21 cellular contexts compared by ENCODE assay signal in genomic region chr14:89479802-89480201, GRCh38.
A peak's percentile ranks its signal among the peaks of the same experiment; 100 is the strongest.
DNase-seq lines count a peak whose midpoint lies in the region; ATAC-seq and TF ChIP-seq lines count a peak whose summit lies in the region.
"Had no signal": no experiment of that assay in that cellular context is flagged by ENCODE, and none has a peak within 500 bp of the region (broad histone marks: within the 10 kb centered on the region; RNA-seq: fewer than 3 reads in every experiment).

No MANE protein-coding gene starts in this region.

- CTCF ChIA-PET in RWPE1 (lab: Yijun Ruan, JAX) (no interaction called here), OCI-LY7 (lab: Charles Lee; ENCODE audit: unreplicated experiment) (no interaction called here)

- no peaks in the 10 kb centered on the region for H4K20me1 ChIP-seq in fibroblast of lung (ENCODE audit: control insufficient read depth, extremely low read depth, insufficient read depth, low read length)
- H4K20me1 ChIP-seq in OCI-LY7 (ENCODE audit: insufficient read depth, low read length) = no peaks in the 10 kb centered on the region

- H3K27ac ChIP-seq in RWPE1 (peak overlapping the region; percentile 71), fibroblast of lung (ENCODE audit: insufficient read depth, low read length) (no peak overlapping the region), subcutaneous abdominal adipose tissue (ENCODE audit: low read depth, low read length) (peak overlapping the region; percentile 89), OCI-LY7 (ENCODE audit: low read depth, low read length, poor library complexity, severe bottlenecking) (no peak overlapping the region)
- H3K27ac ChIP-seq: SJSA1 had no signal

- ATAC-seq in activated naive CD8-positive, alpha-beta T cell treated with anti-CD3 and anti-CD28 coated beads, Interleukin-2, amount 50 U/mL, for 24 hours = no peak
- no peak for ATAC-seq in HG02610 (IDR thresholded peaks at IDR 0.05; ENCODE audit: unreplicated experiment)
- ATAC-seq: activated T-helper 17 cell treated with anti-CD3 and anti-CD28 coated beads, Interleukin-2, amount 50 U/mL, for 72 hours; HepG2 had no signal

- H3K9me3 ChIP-seq in fibroblast of lung (ENCODE audit: control insufficient read depth, insufficient read depth, low read depth, low read length) (no peaks in the 10 kb centered on the region), subcutaneous abdominal adipose tissue (ENCODE audit: control insufficient read depth in 5 of 5, low read length in 5 of 5) (no peaks in the 10 kb centered on the region), OCI-LY7 (ENCODE audit: low read length) (no peaks in the 10 kb centered on the region)
- H3K9me3 ChIP-seq: SJSA1 had no signal

- H3K27me3 ChIP-seq in fibroblast of lung (ENCODE audit: control insufficient read depth, insufficient read depth, low read length) = no peaks in the 10 kb centered on the region
- H3K27me3 ChIP-seq in subcutaneous abdominal adipose tissue (ENCODE audit: control insufficient read depth in 5 of 5, insufficient read depth in 4 of 5, low read length in 5 of 5) = no peaks in the 10 kb centered on the region
- H3K27me3 ChIP-seq: SJSA1 had no signal

- no peaks in the 10 kb centered on the region for H3K9me2 ChIP-seq in OCI-LY7 (ENCODE audit: insufficient read depth, low read length)

- no peak overlapping the region for H3K9ac ChIP-seq in fibroblast of lung (ENCODE audit: insufficient read depth, low read length)
- H3K9ac ChIP-seq in subcutaneous abdominal adipose tissue (ENCODE audit: low read length in 5 of 5) = no peak overlapping the region

- H3K36me3 ChIP-seq in fibroblast of lung (ENCODE audit: control insufficient read depth, insufficient read depth, low read length) = no peaks in the 10 kb centered on the region
- peaks cover 0 to 3% (median 0%) of the 10 kb centered on the region in 5 donors for H3K36me3 ChIP-seq in subcutaneous abdominal adipose tissue (ENCODE audit: control insufficient read depth in 5 of 5, insufficient read depth in 5 of 5, low read length in 5 of 5)
- H3K36me3 ChIP-seq in OCI-LY7 (ENCODE audit: insufficient read depth, low read length) = no peaks in the 10 kb centered on the region
- H3K36me3 ChIP-seq: SJSA1 had no signal

- no peak for DNase-seq in activated naive CD8-positive, alpha-beta T cell treated with anti-CD3 and anti-CD28 coated beads, Interleukin-2, amount 50 U/mL, for 24 hours
- DNase-seq in RWPE1 (ENCODE audit: low spot score) (peak; percentile 66), fibroblast of lung (ENCODE audit: low read depth in 2 of 2) (peak; percentile 9 to 55), hypothalamus (lab: John Stamatoyannopoulos, UW) (no peak), OCI-LY7 (ENCODE audit: low spot score) (no peak)
- DNase-seq: activated CD4-positive, CD25-positive, alpha-beta regulatory T cell treated with anti-CD3 and anti-CD28 coated beads, Interleukin-2, amount 50 U/mL, for 72 hours; C1 segment of cervical spinal cord; central memory CD4-positive, alpha-beta T cell; DMS53; effector memory CD4-positive, alpha-beta T cell; hippocampal formation; midbrain; NCI-H1930; NCI-H510A had no signal

- TF ChIP-seq CTCF in RWPE1 (conservative IDR thresholded peaks at IDR 0.05; ENCODE audit: low read depth) (no peak), fibroblast of lung (conservative IDR thresholded peaks at IDR 0.05 in 1 of 2, IDR thresholded peaks at IDR 0.05 in 1 of 2; ENCODE audit: low read depth in 1 of 2, low read length in 2 of 2) (no peak), OCI-LY7 (conservative IDR thresholded peaks at IDR 0.05; ENCODE audit: low read length) (no peak)

- peak overlapping the region; percentile 8 for H3K27ac Mint-ChIP-seq in activated naive CD8-positive, alpha-beta T cell
- H3K27ac Mint-ChIP-seq in activated naive CD8-positive, alpha-beta T cell treated with anti-CD3 and anti-CD28 coated beads, Interleukin-2, amount 50 U/mL, for 24 hours = no peak overlapping the region
- H3K27ac Mint-ChIP-seq: activated T-helper 17 cell treated with anti-CD3 and anti-CD28 coated beads, Interleukin-2, amount 50 U/mL, for 72 hours; T-helper 2 cell treated with Interferon-gamma antibody and Interleukin-4, amounts not matched to agents 5 μg/mL and 100 μg/mL, for 36 hours had no signal

- no peaks in the 10 kb centered on the region for H3K27me3 Mint-ChIP-seq in activated naive CD8-positive, alpha-beta T cell
- H3K27me3 Mint-ChIP-seq in activated naive CD8-positive, alpha-beta T cell treated with anti-CD3 and anti-CD28 coated beads, Interleukin-2, amount 50 U/mL, for 24 hours = no peaks in the 10 kb centered on the region
- H3K27me3 Mint-ChIP-seq: activated T-helper 17 cell treated with anti-CD3 and anti-CD28 coated beads, Interleukin-2, amount 50 U/mL, for 72 hours had no signal

- POLR2A ChIA-PET in RWPE1 (lab: Yijun Ruan, JAX; ENCODE audit: low non-redundant PET) (no interaction called here), OCI-LY7 (lab: Charles Lee) (interaction anchor here (0.9 to 1.3 kb wide), 2 partner anchors 13 to 14 kb away, joined by 3 to 6 read pairs; no protein-coding TSS in a partner anchor)

- no TSS peak for BruUV-seq in OCI-LY7 (replicated peaks; lab: Mats Ljungman, UMichigan)

- H3K9me3 Mint-ChIP-seq in activated naive CD8-positive, alpha-beta T cell (ENCODE audit: low read depth) = no peaks in the 10 kb centered on the region
- H3K9me3 Mint-ChIP-seq in activated naive CD8-positive, alpha-beta T cell treated with anti-CD3 and anti-CD28 coated beads, Interleukin-2, amount 50 U/mL, for 24 hours = no peaks in the 10 kb centered on the region
- H3K9me3 Mint-ChIP-seq: activated T-helper 17 cell treated with anti-CD3 and anti-CD28 coated beads, Interleukin-2, amount 50 U/mL, for 72 hours; T-helper 2 cell treated with Interferon-gamma antibody and Interleukin-4, amounts not matched to agents 5 μg/mL and 100 μg/mL, for 36 hours had no signal

- H3K4me1 ChIP-seq in fibroblast of lung (ENCODE audit: control insufficient read depth, extremely low read depth, insufficient read depth, low read length) (no peaks in the 10 kb centered on the region), subcutaneous abdominal adipose tissue (ENCODE audit: control insufficient read depth in 5 of 5, insufficient read depth in 5 of 5, low read length in 5 of 5) (peaks cover 2 to 45% (median 32%) of the 10 kb centered on the region in 5 donors), OCI-LY7 (ENCODE audit: insufficient read depth, low read length, poor library complexity, severe bottlenecking) (no peaks in the 10 kb centered on the region)
- H3K4me1 ChIP-seq: SJSA1 had no signal

- H3K79me2 ChIP-seq in fibroblast of lung (ENCODE audit: control insufficient read depth, insufficient read depth, low read length) = no peaks in the 10 kb centered on the region
- no peaks in the 10 kb centered on the region for H3K79me2 ChIP-seq in OCI-LY7 (ENCODE audit: insufficient read depth, low read depth, low read length)

- no peak overlapping the region for H3K4me3 Mint-ChIP-seq in activated naive CD8-positive, alpha-beta T cell
- no peak overlapping the region for H3K4me3 Mint-ChIP-seq in activated naive CD8-positive, alpha-beta T cell treated with anti-CD3 and anti-CD28 coated beads, Interleukin-2, amount 50 U/mL, for 24 hours
- H3K4me3 Mint-ChIP-seq: activated T-helper 17 cell treated with anti-CD3 and anti-CD28 coated beads, Interleukin-2, amount 50 U/mL, for 72 hours; T-helper 2 cell treated with Interferon-gamma antibody and Interleukin-4, amounts not matched to agents 5 μg/mL and 100 μg/mL, for 36 hours had no signal

- peaks cover 28% of the 10 kb centered on the region for H3K4me1 Mint-ChIP-seq in activated naive CD8-positive, alpha-beta T cell (ENCODE audit: low read depth)
- peaks cover 27% of the 10 kb centered on the region for H3K4me1 Mint-ChIP-seq in activated naive CD8-positive, alpha-beta T cell treated with anti-CD3 and anti-CD28 coated beads, Interleukin-2, amount 50 U/mL, for 24 hours

- peaks cover 22% of the 10 kb centered on the region for H3K36me3 Mint-ChIP-seq in activated naive CD8-positive, alpha-beta T cell
- H3K36me3 Mint-ChIP-seq in activated naive CD8-positive, alpha-beta T cell treated with anti-CD3 and anti-CD28 coated beads, Interleukin-2, amount 50 U/mL, for 24 hours (ENCODE audit: low read depth) = peaks cover 9% of the 10 kb centered on the region

- H3K4me3 ChIP-seq in fibroblast of lung (replicated peaks in 1 of 4; ENCODE audit: control extremely low read depth in 1 of 4, insufficient read depth in 1 of 4, low read depth in 3 of 4, low read length in 4 of 4) (no peak overlapping the region), subcutaneous abdominal adipose tissue (ENCODE audit: low read depth in 1 of 5, low read length in 5 of 5) (no peak overlapping the region), OCI-LY7 (ENCODE audit: low read depth, low read length, poor library complexity, severe bottlenecking) (no peak overlapping the region)
- H3K4me3 ChIP-seq: SJSA1 had no signal

- H2AFZ ChIP-seq in fibroblast of lung (ENCODE audit: low read length) (no peak overlapping the region), OCI-LY7 (ENCODE audit: low read length) (no peak overlapping the region)

- no peak overlapping the region for H3K4me2 ChIP-seq in fibroblast of lung (ENCODE audit: extremely low read depth, insufficient read depth, low read length)
- H3K4me2 ChIP-seq in OCI-LY7 (ENCODE audit: low read length) = no peak overlapping the region

- intact Hi-C loops in OCI-LY7 (cut with micrococcal nuclease; ENCODE audit: unreplicated experiment) = no loop called here

Comparison
In these comparisons a context has a peak if more than half of its experiments do, and no peak if none do; other contexts are left out.
1. DNase-seq: peak in RWPE1 (single experiment) and fibroblast of lung (2 of 2); none in activated naive CD8-positive, alpha-beta T cell treated with anti-CD3 and anti-CD28 coated beads, Interleukin-2, amount 50 U/mL, for 24 hours (single experiment), hypothalamus (0 of 51) and OCI-LY7 (single experiment).
2. H3K27ac ChIP-seq: peak in RWPE1 (single experiment) and subcutaneous abdominal adipose tissue (single experiment); none in fibroblast of lung (single experiment) and OCI-LY7 (single experiment).